Comparison of ENCODE assay signal across 34 cellular contexts in genomic region chr10:123633636-123634035, GRCh38. TPM values are rescaled to one million over a fixed set of nuclear protein-coding genes. Genes with fewer than 3 reads are reported as not detected.
"Had no signal": no experiment of that assay in that cellular context is flagged by ENCODE, and none has a peak within 500 bp of the region (broad histone marks: within the 10 kb centered on the region; RNA-seq: fewer than 3 reads in every experiment).

No MANE protein-coding gene starts in this region.

- H3K27ac ChIP-seq: body of pancreas, epithelial cell of prostate, esophagus squamous epithelium, gastroesophageal sphincter, WERI-Rb-1 had no signal

- ATAC-seq: activated CD4-positive, CD25-positive, alpha-beta regulatory T cell treated with anti-CD3 and anti-CD28 coated beads, Interleukin-2, amount 50 U/mL, for 24 hours; activated CD8-positive, alpha-beta T cell treated with anti-CD3 and anti-CD28 coated beads for 36 hours; activated T-cell treated with anti-CD3 and anti-CD28 coated beads, Interleukin-2, amount 50 U/mL, for 4 hours; activated T-helper 17 cell treated with anti-CD3 and anti-CD28 coated beads, Interleukin-2, amount 50 U/mL, for 72 hours; body of pancreas; gastroesophageal sphincter; T-helper 17 cell had no signal

- H3K4me1 Mint-ChIP-seq: activated B cell treated with CpG ODN at 0.5 μM for 24 hours; activated T-helper 17 cell treated with anti-CD3 and anti-CD28 coated beads, Interleukin-2, amount 50 U/mL, for 72 hours; T-helper 17 cell had no signal

- DNase-seq: activated B cell treated with CpG ODN at 0.5 μM for 24 hours; activated CD4-positive, alpha-beta T cell treated with anti-CD3 and anti-CD28 coated beads for 48 hours; activated CD4-positive, alpha-beta T cell treated with anti-CD3 and anti-CD28 coated beads, Interleukin-2, amount 50 U/mL, for 1 hour; activated CD4-positive, alpha-beta T cell treated with anti-CD3 and anti-CD28 coated beads, Interleukin-2, amount 50 U/mL, for 48 hours; activated CD8-positive, alpha-beta memory T cell treated with anti-CD3 and anti-CD28 coated beads for 24 hours; activated CD8-positive, alpha-beta T cell treated with anti-CD3 and anti-CD28 coated beads for 36 hours; activated effector memory CD4-positive, alpha-beta T cell treated with Interleukin-2 at 50 U/mL for 16 hours; activated gamma-delta T cell treated with Interleukin-2 at 50 U/mL for 16 hours; activated naive CD4-positive, alpha-beta T cell treated with anti-CD3 and anti-CD28 coated beads, Interleukin-2, amount 50 U/mL, for 16 hours; activated naive CD4-positive, alpha-beta T cell treated with Interleukin-2 at 50 U/mL for 16 hours; activated T-cell treated with anti-CD3 and anti-CD28 coated beads, Interleukin-2, amount 50 U/mL, for 4 hours; amniotic stem cell; body of pancreas; caudate nucleus; effector CD8-positive, alpha-beta T cell; esophagus squamous epithelium; foreskin melanocyte; T-helper 1 cell; T-helper 17 cell; T1000; WERI-Rb-1 had no signal

- H3K4me3 ChIP-seq: body of pancreas, esophagus squamous epithelium, gastroesophageal sphincter had no signal

- H3K27me3 ChIP-seq: body of pancreas had no signal

- H3K36me3 ChIP-seq: esophagus squamous epithelium, gastroesophageal sphincter, WERI-Rb-1 had no signal

- H3K27ac Mint-ChIP-seq: activated B cell treated with CpG ODN at 0.5 μM for 24 hours; activated CD8-positive, alpha-beta T cell treated with anti-CD3 and anti-CD28 coated beads for 36 hours; activated naive CD8-positive, alpha-beta T cell; activated T-helper 17 cell treated with anti-CD3 and anti-CD28 coated beads, Interleukin-2, amount 50 U/mL, for 72 hours; T-helper 17 cell; T-helper 2 cell treated with Interferon-gamma antibody and Interleukin-4, amounts not matched to agents 5 μg/mL and 100 μg/mL, for 36 hours had no signal

- H3K9me3 ChIP-seq: esophagus squamous epithelium had no signal

- H3K9me3 Mint-ChIP-seq: activated B cell treated with CpG ODN at 0.5 μM for 24 hours; activated CD8-positive, alpha-beta T cell treated with anti-CD3 and anti-CD28 coated beads for 36 hours; activated T-cell treated with anti-CD3 and anti-CD28 coated beads, Interleukin-2, amount 50 U/mL, for 4 hours; activated T-helper 17 cell treated with anti-CD3 and anti-CD28 coated beads, Interleukin-2, amount 50 U/mL, for 72 hours; T-helper 2 cell treated with Interferon-gamma antibody and Interleukin-4, amounts not matched to agents 5 μg/mL and 100 μg/mL, for 36 hours had no signal

- H3K4me1 ChIP-seq: body of pancreas, esophagus squamous epithelium, gastroesophageal sphincter had no signal

- H3K36me3 Mint-ChIP-seq: activated naive CD8-positive, alpha-beta T cell had no signal

- H3K4me3 Mint-ChIP-seq: activated B cell treated with CpG ODN at 0.5 μM for 24 hours; activated CD8-positive, alpha-beta T cell treated with anti-CD3 and anti-CD28 coated beads for 36 hours; activated naive CD8-positive, alpha-beta T cell; activated T-cell treated with anti-CD3 and anti-CD28 coated beads, Interleukin-2, amount 50 U/mL, for 4 hours; activated T-helper 17 cell treated with anti-CD3 and anti-CD28 coated beads, Interleukin-2, amount 50 U/mL, for 72 hours; T-helper 17 cell; T-helper 2 cell treated with Interferon-gamma antibody and Interleukin-4, amounts not matched to agents 5 μg/mL and 100 μg/mL, for 36 hours had no signal

RNA-seq across cellular contexts. Expression of gene GPR26, which starts 32.5 kb away (rescaled TPM):
- total RNA-seq: activated B cell treated with CpG ODN at 0.5 μM for 24 hours; activated CD8-positive, alpha-beta T cell treated with anti-CD3 and anti-CD28 coated beads for 36 hours; activated T-cell treated with anti-CD3 and anti-CD28 coated beads, Interleukin-2, amount 50 U/mL, for 4 hours; activated T-helper 17 cell treated with anti-CD3 and anti-CD28 coated beads, Interleukin-2, amount 50 U/mL, for 72 hours; body of pancreas; chondrocyte; dermis microvascular lymphatic vessel endothelial cell; endothelial cell of umbilical vein; esophagus squamous epithelium; fibroblast of lung; fibroblast of villous mesenchyme; glomerular endothelial cell; T-helper 17 cell had no signal
- polyA plus RNA-seq: endothelial cell of umbilical vein, esophagus, fibroblast of lung had no signal
